Comparison of ENCODE assay signal across 31 cellular contexts in genomic region chr5:110150199-110150598, GRCh38.
DNase-seq lines count a peak whose midpoint lies in the region; ATAC-seq, FAIRE-seq and TF ChIP-seq lines count a peak whose summit lies in the region.
"Had no signal": no experiment of that assay in that cellular context is flagged by ENCODE, and none has a peak within 500 bp of the region (broad histone marks: within the 10 kb centered on the region; RNA-seq: fewer than 3 reads in every experiment).

No MANE protein-coding gene starts in this region.

- no peak overlapping the region for H2AFZ ChIP-seq in astrocyte (ENCODE audit: low read depth, low read length)
- H2AFZ ChIP-seq in fibroblast of lung (ENCODE audit: low read length), result no peak overlapping the region

- peak; percentile 74 for FAIRE-seq in astrocyte (lab: Jason Lieb, UNC)
- FAIRE-seq: GM12878, urothelium cell line had no signal

- TF ChIP-seq CTCF in astrocyte (IDR thresholded peaks at IDR 0.05; ENCODE audit: insufficient read depth, low read depth, low read length) (no peak), fibroblast of lung (conservative IDR thresholded peaks at IDR 0.05 in 1 of 2, IDR thresholded peaks at IDR 0.05 in 1 of 2; ENCODE audit: low read depth in 1 of 2, low read length in 2 of 2) (no peak)

- no peaks in the 10 kb centered on the region for H3K79me2 ChIP-seq in astrocyte (ENCODE audit: insufficient read depth, low read length)
- no peaks in the 10 kb centered on the region for H3K79me2 ChIP-seq in fibroblast of lung (ENCODE audit: control insufficient read depth, insufficient read depth, low read length)

- H3K4me1 ChIP-seq in astrocyte (ENCODE audit: insufficient read depth, low read length) (no peaks in the 10 kb centered on the region), fibroblast of lung (ENCODE audit: control insufficient read depth, extremely low read depth, insufficient read depth, low read length) (no peaks in the 10 kb centered on the region)
- H3K4me1 ChIP-seq: colonic mucosa, gastroesophageal sphincter, prostate gland had no signal

- H3K36me3 ChIP-seq in astrocyte (ENCODE audit: insufficient read depth, low read length) (no peaks in the 10 kb centered on the region), fibroblast of lung (ENCODE audit: control insufficient read depth, insufficient read depth, low read length) (no peaks in the 10 kb centered on the region)
- H3K36me3 ChIP-seq: colonic mucosa, gastroesophageal sphincter, prostate gland, thoracic aorta had no signal

- H3K27ac Mint-ChIP-seq in astrocyte (ENCODE audit: unreplicated experiment), result no peak overlapping the region
- H3K27ac Mint-ChIP-seq: activated naive CD8-positive, alpha-beta T cell treated with anti-CD3 and anti-CD28 coated beads for 36 hours; CD14-positive monocyte; IgD-negative memory B cell had no signal

- H3K27me3 Mint-ChIP-seq in astrocyte (ENCODE audit: low read depth, unreplicated experiment), result no peaks in the 10 kb centered on the region
- H3K27me3 Mint-ChIP-seq: activated naive CD8-positive, alpha-beta T cell treated with anti-CD3 and anti-CD28 coated beads for 36 hours had no signal

- H3K9ac ChIP-seq in astrocyte (ENCODE audit: low read length) (no peak overlapping the region), fibroblast of lung (ENCODE audit: insufficient read depth, low read length) (no peak overlapping the region)

- H3K9me3 ChIP-seq in astrocyte (ENCODE audit: insufficient read depth, low read depth, low read length), result no peaks in the 10 kb centered on the region
- H3K9me3 ChIP-seq in fibroblast of lung (ENCODE audit: control insufficient read depth, insufficient read depth, low read depth, low read length), result no peaks in the 10 kb centered on the region
- H3K9me3 ChIP-seq: colonic mucosa, gastroesophageal sphincter, prostate gland, thoracic aorta had no signal

- no peak for ATAC-seq in GM19328 (IDR thresholded peaks at IDR 0.05; ENCODE audit: unreplicated experiment)
- ATAC-seq: gastroesophageal sphincter, GM12878, left lobe of liver, sciatic nerve had no signal

- no peaks in the 10 kb centered on the region for H3K9me3 Mint-ChIP-seq in astrocyte (ENCODE audit: unreplicated experiment)
- H3K9me3 Mint-ChIP-seq: activated naive CD8-positive, alpha-beta T cell treated with anti-CD3 and anti-CD28 coated beads for 36 hours had no signal

- H3K4me1 Mint-ChIP-seq in astrocyte (ENCODE audit: low read depth, unreplicated experiment), result no peaks in the 10 kb centered on the region
- H3K4me1 Mint-ChIP-seq: CD14-positive monocyte, IgD-negative memory B cell had no signal

- no peaks in the 10 kb centered on the region for H3K36me3 Mint-ChIP-seq in astrocyte (ENCODE audit: low read depth, unreplicated experiment)
- H3K36me3 Mint-ChIP-seq: CD14-positive monocyte had no signal

- H3K4me3 Mint-ChIP-seq in astrocyte (ENCODE audit: unreplicated experiment), result no peak overlapping the region
- H3K4me3 Mint-ChIP-seq: activated naive CD8-positive, alpha-beta T cell treated with anti-CD3 and anti-CD28 coated beads for 36 hours; CD14-positive monocyte; IgD-negative memory B cell had no signal

- H4K20me1 ChIP-seq in astrocyte (ENCODE audit: insufficient read depth, low read length), result no peaks in the 10 kb centered on the region
- no peaks in the 10 kb centered on the region for H4K20me1 ChIP-seq in fibroblast of lung (ENCODE audit: control insufficient read depth, extremely low read depth, insufficient read depth, low read length)

- H3K4me2 ChIP-seq in astrocyte (ENCODE audit: low read length), result peak overlapping the region; percentile 16
- no peak overlapping the region for H3K4me2 ChIP-seq in fibroblast of lung (ENCODE audit: extremely low read depth, insufficient read depth, low read length)

- DNase-seq in LHCN-M2 (ENCODE audit: low read depth) (peak; percentile 84), astrocyte (ENCODE audit: low read depth) (peak; percentile 77), fibroblast of lung (ENCODE audit: low read depth in 2 of 2) (peak; percentile 69 to 82), smooth muscle cell of the brain vasculature (ENCODE audit: low read depth, low spot score) (peak; percentile 40), DMS153 treated with DMSO at 0.1 percent for 48 hours (lab: John Stamatoyannopoulos, UW; ENCODE audit: unreplicated experiment) (no peak), SHP77 treated with DMSO at 0.1 percent for 48 hours (lab: John Stamatoyannopoulos, UW) (no peak)
- DNase-seq: activated effector memory CD4-positive, alpha-beta T cell treated with anti-CD3 and anti-CD28 coated beads, Interleukin-2, amount 50 U/mL, for 16 hours; activated naive CD8-positive, alpha-beta T cell treated with anti-CD3 and anti-CD28 coated beads for 36 hours; activated T-cell treated with anti-CD3 and anti-CD28 coated beads, Interleukin-2, amount 50 U/mL, for 1 hour; colonic mucosa; effector memory CD4-positive, alpha-beta T cell; erythroblast; GOT3; NCI-H1092 treated with DMSO at 0.1 percent for 48 hours; NCI-H187; NCI-H526 treated with DMSO at 0.1 percent for 48 hours; RPMI8226; stimulated activated CD4-positive, alpha-beta T cell treated with anti-CD3 and anti-CD28 coated beads, Interleukin-15, amount 100 ng/mL, for 24 hours; stimulated activated naive CD4-positive, alpha-beta T cell treated with Interleukin-2 at 50 U/mL for 16 hours; T-helper 2 cell had no signal

- no peak overlapping the region for H3K27ac ChIP-seq in astrocyte (ENCODE audit: low read depth, low read length)
- H3K27ac ChIP-seq in fibroblast of lung (ENCODE audit: insufficient read depth, low read length), result no peak overlapping the region
- H3K27ac ChIP-seq: colonic mucosa, gastroesophageal sphincter, prostate gland, SK-N-MC, thoracic aorta had no signal

- H3K4me3 ChIP-seq in astrocyte (ENCODE audit: insufficient read depth, low read depth, low read length), result no peak overlapping the region
- H3K4me3 ChIP-seq in fibroblast of lung (replicated peaks in 1 of 4; ENCODE audit: control extremely low read depth in 1 of 4, insufficient read depth in 1 of 4, low read depth in 3 of 4, low read length in 4 of 4), result no peak overlapping the region
- H3K4me3 ChIP-seq: colonic mucosa, gastroesophageal sphincter, GM12878, prostate gland, SK-N-MC, thoracic aorta had no signal

- H3K27me3 ChIP-seq in astrocyte (ENCODE audit: insufficient read depth, low read length) (no peaks in the 10 kb centered on the region), fibroblast of lung (ENCODE audit: control insufficient read depth, insufficient read depth, low read length) (no peaks in the 10 kb centered on the region)
- H3K27me3 ChIP-seq: colonic mucosa, gastroesophageal sphincter had no signal

Comparison
In these comparisons a context has a peak if more than half of its experiments do, and no peak if none do; other contexts are left out.
1. DNase-seq: peak in LHCN-M2 (single experiment), astrocyte (single experiment), fibroblast of lung (2 of 2) and smooth muscle cell of the brain vasculature (single experiment); none in DMS153 treated with DMSO at 0.1 percent for 48 hours (single experiment) and SHP77 treated with DMSO at 0.1 percent for 48 hours (single experiment).